Comparison of ENCODE assay signal across 1 cellular context in the genomic region with DNA sequence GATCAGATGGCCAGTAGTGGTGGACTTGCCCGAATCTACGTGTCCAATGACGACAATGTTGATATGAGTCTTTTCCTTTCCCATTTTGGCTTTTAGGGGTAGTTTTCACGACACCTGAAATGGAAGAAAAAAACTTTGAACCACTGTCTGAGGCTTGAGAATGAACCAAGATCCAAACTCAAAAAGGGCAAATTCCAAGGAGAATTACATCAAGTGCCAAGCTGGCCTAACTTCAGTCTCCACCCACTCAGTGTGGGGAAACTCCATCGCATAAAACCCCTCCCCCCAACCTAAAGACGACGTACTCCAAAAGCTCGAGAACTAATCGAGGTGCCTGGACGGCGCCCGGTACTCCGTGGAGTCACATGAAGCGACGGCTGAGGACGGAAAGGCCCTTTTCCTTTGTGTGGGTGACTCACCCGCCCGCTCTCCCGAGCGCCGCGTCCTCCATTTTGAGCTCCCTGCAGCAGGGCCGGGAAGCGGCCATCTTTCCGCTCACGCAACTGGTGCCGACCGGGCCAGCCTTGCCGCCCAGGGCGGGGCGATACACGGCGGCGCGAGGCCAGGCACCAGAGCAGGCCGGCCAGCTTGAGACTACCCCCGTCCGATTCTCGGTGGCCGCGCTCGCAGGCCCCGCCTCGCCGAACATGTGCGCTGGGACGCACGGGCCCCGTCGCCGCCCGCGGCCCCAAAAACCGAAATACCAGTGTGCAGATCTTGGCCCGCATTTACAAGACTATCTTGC.
TF ChIP-seq lines count a peak whose summit lies in the region.

No MANE protein-coding gene starts in this region.

TF ChIP-seq in HepG2, 621 proteins besides CTCF, POLR2A, EP300 and RAD21 (continued from another document and continues in another):
- TF ChIP-seq, protein P1, sequence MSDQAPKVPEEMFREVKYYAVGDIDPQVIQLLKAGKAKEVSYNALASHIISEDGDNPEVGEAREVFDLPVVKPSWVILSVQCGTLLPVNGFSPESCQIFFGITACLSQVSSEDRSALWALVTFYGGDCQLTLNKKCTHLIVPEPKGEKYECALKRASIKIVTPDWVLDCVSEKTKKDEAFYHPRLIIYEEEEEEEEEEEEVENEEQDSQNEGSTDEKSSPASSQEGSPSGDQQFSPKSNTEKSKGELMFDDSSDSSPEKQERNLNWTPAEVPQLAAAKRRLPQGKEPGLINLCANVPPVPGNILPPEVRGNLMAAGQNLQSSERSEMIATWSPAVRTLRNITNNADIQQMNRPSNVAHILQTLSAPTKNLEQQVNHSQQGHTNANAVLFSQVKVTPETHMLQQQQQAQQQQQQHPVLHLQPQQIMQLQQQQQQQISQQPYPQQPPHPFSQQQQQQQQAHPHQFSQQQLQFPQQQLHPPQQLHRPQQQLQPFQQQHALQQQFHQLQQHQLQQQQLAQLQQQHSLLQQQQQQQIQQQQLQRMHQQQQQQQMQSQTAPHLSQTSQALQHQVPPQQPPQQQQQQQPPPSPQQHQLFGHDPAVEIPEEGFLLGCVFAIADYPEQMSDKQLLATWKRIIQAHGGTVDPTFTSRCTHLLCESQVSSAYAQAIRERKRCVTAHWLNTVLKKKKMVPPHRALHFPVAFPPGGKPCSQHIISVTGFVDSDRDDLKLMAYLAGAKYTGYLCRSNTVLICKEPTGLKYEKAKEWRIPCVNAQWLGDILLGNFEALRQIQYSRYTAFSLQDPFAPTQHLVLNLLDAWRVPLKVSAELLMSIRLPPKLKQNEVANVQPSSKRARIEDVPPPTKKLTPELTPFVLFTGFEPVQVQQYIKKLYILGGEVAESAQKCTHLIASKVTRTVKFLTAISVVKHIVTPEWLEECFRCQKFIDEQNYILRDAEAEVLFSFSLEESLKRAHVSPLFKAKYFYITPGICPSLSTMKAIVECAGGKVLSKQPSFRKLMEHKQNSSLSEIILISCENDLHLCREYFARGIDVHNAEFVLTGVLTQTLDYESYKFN (CRISPR knock-in tag; conservative IDR thresholded peaks at IDR 0.05): no peak
- peak; percentile 13; the same call in 1 of the 2 replicates for TF ChIP-seq ERF (CRISPR knock-in tag; IDR thresholded peaks at IDR 0.05)
- no peak for TF ChIP-seq FOXP1 (IDR thresholded peaks at IDR 0.05)
- no peak for TF ChIP-seq FOXP1 (CRISPR knock-in tag; IDR thresholded peaks at IDR 0.05)
- TF ChIP-seq, protein P2, sequence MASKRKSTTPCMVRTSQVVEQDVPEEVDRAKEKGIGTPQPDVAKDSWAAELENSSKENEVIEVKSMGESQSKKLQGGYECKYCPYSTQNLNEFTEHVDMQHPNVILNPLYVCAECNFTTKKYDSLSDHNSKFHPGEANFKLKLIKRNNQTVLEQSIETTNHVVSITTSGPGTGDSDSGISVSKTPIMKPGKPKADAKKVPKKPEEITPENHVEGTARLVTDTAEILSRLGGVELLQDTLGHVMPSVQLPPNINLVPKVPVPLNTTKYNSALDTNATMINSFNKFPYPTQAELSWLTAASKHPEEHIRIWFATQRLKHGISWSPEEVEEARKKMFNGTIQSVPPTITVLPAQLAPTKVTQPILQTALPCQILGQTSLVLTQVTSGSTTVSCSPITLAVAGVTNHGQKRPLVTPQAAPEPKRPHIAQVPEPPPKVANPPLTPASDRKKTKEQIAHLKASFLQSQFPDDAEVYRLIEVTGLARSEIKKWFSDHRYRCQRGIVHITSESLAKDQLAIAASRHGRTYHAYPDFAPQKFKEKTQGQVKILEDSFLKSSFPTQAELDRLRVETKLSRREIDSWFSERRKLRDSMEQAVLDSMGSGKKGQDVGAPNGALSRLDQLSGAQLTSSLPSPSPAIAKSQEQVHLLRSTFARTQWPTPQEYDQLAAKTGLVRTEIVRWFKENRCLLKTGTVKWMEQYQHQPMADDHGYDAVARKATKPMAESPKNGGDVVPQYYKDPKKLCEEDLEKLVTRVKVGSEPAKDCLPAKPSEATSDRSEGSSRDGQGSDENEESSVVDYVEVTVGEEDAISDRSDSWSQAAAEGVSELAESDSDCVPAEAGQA (IDR thresholded peaks at IDR 0.05; ENCODE audit: low read depth): no peak
- TF ChIP-seq, protein P2 (CRISPR knock-in tag; IDR thresholded peaks at IDR 0.05; ENCODE audit: borderline replicate concordance): no peak
- TF ChIP-seq, protein P3, sequence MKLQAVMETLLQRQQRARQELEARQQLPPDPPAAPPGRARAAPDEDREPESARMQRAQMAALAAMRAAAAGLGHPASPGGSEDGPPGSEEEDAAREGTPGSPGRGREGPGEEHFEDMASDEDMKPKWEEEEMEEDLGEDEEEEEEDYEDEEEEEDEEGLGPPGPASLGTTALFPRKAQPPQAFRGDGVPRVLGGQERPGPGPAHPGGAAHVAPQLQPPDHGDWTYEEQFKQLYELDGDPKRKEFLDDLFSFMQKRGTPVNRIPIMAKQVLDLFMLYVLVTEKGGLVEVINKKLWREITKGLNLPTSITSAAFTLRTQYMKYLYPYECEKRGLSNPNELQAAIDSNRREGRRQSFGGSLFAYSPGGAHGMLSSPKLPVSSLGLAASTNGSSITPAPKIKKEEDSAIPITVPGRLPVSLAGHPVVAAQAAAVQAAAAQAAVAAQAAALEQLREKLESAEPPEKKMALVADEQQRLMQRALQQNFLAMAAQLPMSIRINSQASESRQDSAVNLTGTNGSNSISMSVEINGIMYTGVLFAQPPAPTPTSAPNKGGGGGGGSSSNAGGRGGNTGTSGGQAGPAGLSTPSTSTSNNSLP (IDR thresholded peaks at IDR 0.05; ENCODE audit: low read depth, low read length): no peak
- TF ChIP-seq FOSL1 (CRISPR knock-in tag; IDR thresholded peaks at IDR 0.05; ENCODE audit: borderline replicate concordance): peak; percentile 36; the same call in 1 of the 2 replicates
- no peak for TF ChIP-seq KDM2A (CRISPR knock-in tag; IDR thresholded peaks at IDR 0.05; ENCODE audit: borderline replicate concordance, low read depth)
- TF ChIP-seq MED8 (CRISPR knock-in tag; IDR thresholded peaks at IDR 0.05; ENCODE audit: insufficient replicate concordance): peak; percentile 24
- TF ChIP-seq, protein P4, sequence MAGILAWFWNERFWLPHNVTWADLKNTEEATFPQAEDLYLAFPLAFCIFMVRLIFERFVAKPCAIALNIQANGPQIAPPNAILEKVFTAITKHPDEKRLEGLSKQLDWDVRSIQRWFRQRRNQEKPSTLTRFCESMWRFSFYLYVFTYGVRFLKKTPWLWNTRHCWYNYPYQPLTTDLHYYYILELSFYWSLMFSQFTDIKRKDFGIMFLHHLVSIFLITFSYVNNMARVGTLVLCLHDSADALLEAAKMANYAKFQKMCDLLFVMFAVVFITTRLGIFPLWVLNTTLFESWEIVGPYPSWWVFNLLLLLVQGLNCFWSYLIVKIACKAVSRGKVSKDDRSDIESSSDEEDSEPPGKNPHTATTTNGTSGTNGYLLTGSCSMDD (CRISPR knock-in tag; IDR thresholded peaks at IDR 0.05): no peak
- TF ChIP-seq SMC3 (IDR thresholded peaks at IDR 0.05; ENCODE audit: low read length): no peak
- no peak for TF ChIP-seq TMF1 (CRISPR knock-in tag; IDR thresholded peaks at IDR 0.05; ENCODE audit: low read depth)
- TF ChIP-seq PITX1 (CRISPR knock-in tag; IDR thresholded peaks at IDR 0.05): no peak
- TF ChIP-seq ZNF644 (CRISPR knock-in tag; IDR thresholded peaks at IDR 0.05; ENCODE audit: low read depth): no peak
- TF ChIP-seq RAD51 (IDR thresholded peaks at IDR 0.05; ENCODE audit: borderline replicate concordance): no peak
- TF ChIP-seq MBNL3 (CRISPR knock-in tag; conservative IDR thresholded peaks at IDR 0.05): no peak
- peak; percentile 12; the same call in 1 of the 2 replicates for TF ChIP-seq ZNF790 (CRISPR knock-in tag; IDR thresholded peaks at IDR 0.05; ENCODE audit: borderline replicate concordance)
- no peak for TF ChIP-seq MEF2D (CRISPR knock-in tag; IDR thresholded peaks at IDR 0.05)
- TF ChIP-seq THAP11 (CRISPR knock-in tag; IDR thresholded peaks at IDR 0.05): no peak
- TF ChIP-seq ZNF230 (CRISPR knock-in tag; IDR thresholded peaks at IDR 0.05): peak; percentile 76; the same call in 1 of the 2 replicates
- no peak; the same call in 1 of the 2 replicates for TF ChIP-seq ZFP90 (CRISPR knock-in tag; IDR thresholded peaks at IDR 0.05; ENCODE audit: borderline replicate concordance)
- no peak for TF ChIP-seq ZNF670 (CRISPR knock-in tag; IDR thresholded peaks at IDR 0.05; ENCODE audit: borderline replicate concordance)
- TF ChIP-seq ZNF775 (CRISPR knock-in tag; IDR thresholded peaks at IDR 0.05; ENCODE audit: borderline replicate concordance): 0 out of 2 replicates have a peak, but pooled peaks have one; percentile 43
- no peak for TF ChIP-seq MED13 (CRISPR knock-in tag; IDR thresholded peaks at IDR 0.05)
- no peak for TF ChIP-seq NAIF1 (CRISPR knock-in tag; IDR thresholded peaks at IDR 0.05; ENCODE audit: borderline replicate concordance)
- no peak for TF ChIP-seq TRIM24 (CRISPR knock-in tag; IDR thresholded peaks at IDR 0.05)
- TF ChIP-seq, protein P5, sequence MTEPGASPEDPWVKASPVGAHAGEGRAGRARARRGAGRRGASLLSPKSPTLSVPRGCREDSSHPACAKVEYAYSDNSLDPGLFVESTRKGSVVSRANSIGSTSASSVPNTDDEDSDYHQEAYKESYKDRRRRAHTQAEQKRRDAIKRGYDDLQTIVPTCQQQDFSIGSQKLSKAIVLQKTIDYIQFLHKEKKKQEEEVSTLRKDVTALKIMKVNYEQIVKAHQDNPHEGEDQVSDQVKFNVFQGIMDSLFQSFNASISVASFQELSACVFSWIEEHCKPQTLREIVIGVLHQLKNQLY (CRISPR knock-in tag; IDR thresholded peaks at IDR 0.05): no peak
- TF ChIP-seq HDAC2 (CRISPR knock-in tag; IDR thresholded peaks at IDR 0.05): no peak
- TF ChIP-seq JDP2 (CRISPR knock-in tag; IDR thresholded peaks at IDR 0.05; ENCODE audit: borderline replicate concordance): no peak
- TF ChIP-seq NR2F6 (IDR thresholded peaks at IDR 0.05): no peak
- TF ChIP-seq NR2F6 (CRISPR knock-in tag; IDR thresholded peaks at IDR 0.05): no peak
- TF ChIP-seq, protein P6, sequence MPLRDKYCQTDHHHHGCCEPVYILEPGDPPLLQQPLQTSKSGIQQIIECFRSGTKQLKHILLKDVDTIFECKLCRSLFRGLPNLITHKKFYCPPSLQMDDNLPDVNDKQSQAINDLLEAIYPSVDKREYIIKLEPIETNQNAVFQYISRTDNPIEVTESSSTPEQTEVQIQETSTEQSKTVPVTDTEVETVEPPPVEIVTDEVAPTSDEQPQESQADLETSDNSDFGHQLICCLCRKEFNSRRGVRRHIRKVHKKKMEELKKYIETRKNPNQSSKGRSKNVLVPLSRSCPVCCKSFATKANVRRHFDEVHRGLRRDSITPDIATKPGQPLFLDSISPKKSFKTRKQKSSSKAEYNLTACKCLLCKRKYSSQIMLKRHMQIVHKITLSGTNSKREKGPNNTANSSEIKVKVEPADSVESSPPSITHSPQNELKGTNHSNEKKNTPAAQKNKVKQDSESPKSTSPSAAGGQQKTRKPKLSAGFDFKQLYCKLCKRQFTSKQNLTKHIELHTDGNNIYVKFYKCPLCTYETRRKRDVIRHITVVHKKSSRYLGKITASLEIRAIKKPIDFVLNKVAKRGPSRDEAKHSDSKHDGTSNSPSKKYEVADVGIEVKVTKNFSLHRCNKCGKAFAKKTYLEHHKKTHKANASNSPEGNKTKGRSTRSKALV (CRISPR knock-in tag; IDR thresholded peaks at IDR 0.05): no peak
- TF ChIP-seq BRD4 (CRISPR knock-in tag; IDR thresholded peaks at IDR 0.05): peak; percentile 40; the same call in 1 of the 2 replicates
